In the genomic region with DNA sequence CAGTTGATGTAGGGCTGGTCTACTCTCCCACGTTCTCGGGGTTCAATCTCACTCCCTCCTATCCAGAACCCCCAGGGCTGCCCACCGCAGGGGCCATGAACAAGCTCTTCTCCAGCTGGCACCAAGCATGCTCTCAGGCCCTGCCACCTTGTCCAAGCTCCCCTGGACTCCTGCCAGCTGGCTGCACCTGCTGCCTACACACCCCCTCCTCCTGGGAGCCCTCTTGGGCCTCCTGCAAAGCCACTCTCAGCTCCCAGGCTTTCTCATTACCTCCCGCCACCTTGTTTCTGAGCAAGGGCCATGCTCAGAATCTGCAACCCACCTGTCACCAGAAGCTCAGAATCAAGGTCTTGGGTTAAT, we compare ENCODE assay signal across 15 cellular contexts. TPM values are rescaled to one million over a fixed set of nuclear protein-coding genes. Genes with fewer than 3 reads are reported as not detected.
A peak's percentile ranks its signal among the peaks of the same experiment; 100 is the strongest.
DNase-seq lines count a peak whose midpoint lies in the region; ATAC-seq, FAIRE-seq and TF ChIP-seq lines count a peak whose summit lies in the region.
"Had no signal": no experiment of that assay in that cellular context is flagged by ENCODE, and none has a peak within 500 bp of the region (broad histone marks: within the 10 kb centered on the region; RNA-seq: fewer than 3 reads in every experiment).

No MANE protein-coding gene starts in this region.

- intact Hi-C loops in Right ventricle myocardium superior (cut with DNase I), result no loop called here
- intact Hi-C loops in thyroid gland (cut with DNase I), result no loop called here

- peak overlapping the region; percentile 30 for H3K4me2 ChIP-seq in astrocyte (ENCODE audit: low read length)

- no peak overlapping the region for H3K27ac Mint-ChIP-seq in astrocyte (ENCODE audit: unreplicated experiment)
- H3K27ac Mint-ChIP-seq: stimulated activated naive B cell treated with anti-CD40 and anti-IgM and Interleukin-4, amounts not matched to agents 10 μg/mL and 1 μg/mL and 100 μg/mL, for 72 hours had no signal

- H3K36me3 ChIP-seq in right atrium auricular region, result no peaks in the 10 kb centered on the region
- no peaks in the 10 kb centered on the region for H3K36me3 ChIP-seq in astrocyte (ENCODE audit: insufficient read depth, low read length)
- no peaks in the 10 kb centered on the region for H3K36me3 ChIP-seq in thyroid gland

- H3K27me3 ChIP-seq in right atrium auricular region (no peaks in the 10 kb centered on the region), astrocyte (ENCODE audit: insufficient read depth, low read length) (no peaks in the 10 kb centered on the region), thyroid gland (no peaks in the 10 kb centered on the region)
- H3K27me3 ChIP-seq: esophagus squamous epithelium had no signal

- TF ChIP-seq CTCF in right atrium auricular region (IDR thresholded peaks at IDR 0.05), result no peak
- TF ChIP-seq CTCF in astrocyte (IDR thresholded peaks at IDR 0.05; ENCODE audit: insufficient read depth, low read depth, low read length), result no peak
- TF ChIP-seq CTCF in thyroid gland (IDR thresholded peaks at IDR 0.05), result no peak
- TF ChIP-seq CTCF in GM13977 (IDR thresholded peaks at IDR 0.05; ENCODE audit: extremely low read depth, insufficient read depth, missing control alignments), result no peak

- no peaks in the 10 kb centered on the region for H3K9me3 Mint-ChIP-seq in astrocyte (ENCODE audit: unreplicated experiment)

- no peak overlapping the region for H3K9ac ChIP-seq in astrocyte (ENCODE audit: low read length)

- no peaks in the 10 kb centered on the region for H3K4me1 Mint-ChIP-seq in astrocyte (ENCODE audit: low read depth, unreplicated experiment)

- peak; percentile 74 for DNase-seq in Right ventricle myocardium superior
- no peak for DNase-seq in right atrium auricular region (ENCODE audit: low spot score)
- DNase-seq in NCI-H146 treated with DMSO at 0.1 percent for 48 hours (lab: John Stamatoyannopoulos, UW; ENCODE audit: unreplicated experiment), result peak; percentile 12
- DNase-seq in astrocyte (ENCODE audit: low read depth), result no peak
- peak; percentile 82 to 84 for DNase-seq in thyroid gland
- DNase-seq in stimulated activated CD4-positive, alpha-beta T cell treated with anti-CD3 and anti-CD28 coated beads, Interleukin-4, amount 100 ng/mL, for 24 hours, result no peak
- no peak for DNase-seq in ureter (ENCODE audit: low spot score)
- no peak for DNase-seq in GM13977 (ENCODE audit: low spot score)
- DNase-seq: activated CD4-positive, alpha-beta T cell treated with anti-CD3 and anti-CD28 coated beads for 48 hours; activated naive CD4-positive, alpha-beta T cell treated with Interleukin-2 at 50 U/mL for 16 hours; esophagus squamous epithelium; IMR-90; stimulated activated naive B cell treated with anti-CD40 and anti-IgM and Interleukin-4, amounts not matched to agents 10 μg/mL and 1 μg/mL and 100 μg/mL, for 72 hours; T-helper 9 cell had no signal

- H3K79me2 ChIP-seq in astrocyte (ENCODE audit: insufficient read depth, low read length), result peaks cover 13% of the 10 kb centered on the region

- no peak overlapping the region for H3K27ac ChIP-seq in right atrium auricular region
- H3K27ac ChIP-seq in astrocyte (ENCODE audit: low read depth, low read length), result no peak overlapping the region
- H3K27ac ChIP-seq in thyroid gland, result no peak overlapping the region
- H3K27ac ChIP-seq: esophagus squamous epithelium had no signal

- H2AFZ ChIP-seq in astrocyte (ENCODE audit: low read depth, low read length), result no peak overlapping the region

- in situ Hi-C loops in GM13977 (cut with MboI; ENCODE audit: low pct_unique_long_range_greater_than_20kb, low sequenced_read_pairs, unreplicated experiment), result no loop called here

- H3K4me1 ChIP-seq in right atrium auricular region (no peaks in the 10 kb centered on the region), astrocyte (ENCODE audit: insufficient read depth, low read length) (peaks cover 7% of the 10 kb centered on the region), thyroid gland (peaks cover 27 to 38% of the 10 kb centered on the region in 2 donors)

- no peak overlapping the region for H3K4me3 Mint-ChIP-seq in astrocyte (ENCODE audit: unreplicated experiment)
- H3K4me3 Mint-ChIP-seq: stimulated activated naive B cell treated with anti-CD40 and anti-IgM and Interleukin-4, amounts not matched to agents 10 μg/mL and 1 μg/mL and 100 μg/mL, for 72 hours had no signal

- peaks cover 2% of the 10 kb centered on the region for H3K36me3 Mint-ChIP-seq in astrocyte (ENCODE audit: low read depth, unreplicated experiment)

- H3K27me3 Mint-ChIP-seq in astrocyte (ENCODE audit: low read depth, unreplicated experiment), result no peaks in the 10 kb centered on the region
- H3K27me3 Mint-ChIP-seq: stimulated activated naive B cell treated with anti-CD40 and anti-IgM and Interleukin-4, amounts not matched to agents 10 μg/mL and 1 μg/mL and 100 μg/mL, for 72 hours had no signal

- peaks cover 54% of the 10 kb centered on the region for H4K20me1 ChIP-seq in astrocyte (ENCODE audit: insufficient read depth, low read length)

- 49 to 54% methylated on average over 4 of the region's 4 CpGs for WGBS in thyroid gland, 2 donors

- FAIRE-seq in astrocyte (lab: Jason Lieb, UNC), result no peak
- FAIRE-seq: keratinocyte had no signal

- H3K4me3 ChIP-seq in right atrium auricular region (no peak overlapping the region), astrocyte (ENCODE audit: insufficient read depth, low read depth, low read length) (no peak overlapping the region), thyroid gland (replicated peaks in 1 of 3) (no peak overlapping the region)
- H3K4me3 ChIP-seq: esophagus squamous epithelium had no signal

- peak; percentile 61 for ATAC-seq in Right ventricle myocardium superior (ENCODE audit: poor library complexity)
- ATAC-seq: stimulated activated naive B cell treated with anti-CD40 and anti-IgM and Interleukin-4, amounts not matched to agents 10 μg/mL and 1 μg/mL and 100 μg/mL, for 72 hours had no signal

- TF ChIP-seq POLR2A in thyroid gland (IDR thresholded peaks at IDR 0.05), result no peak

- H3K9me3 ChIP-seq in right atrium auricular region (no peaks in the 10 kb centered on the region), astrocyte (ENCODE audit: insufficient read depth, low read depth, low read length) (no peaks in the 10 kb centered on the region), thyroid gland (no peaks in the 10 kb centered on the region)
- H3K9me3 ChIP-seq: esophagus squamous epithelium had no signal

RNA-seq across cellular contexts. Expression of a gene that starts 56.0 kb away (rescaled TPM):
- total RNA-seq in Right ventricle myocardium superior, result 24.9 TPM
- total RNA-seq in right atrium auricular region, result 10 to 100 TPM in 1 of 2 donors, 1 to 10 TPM in 1; 8.1 to 20.1 TPM
- total RNA-seq in astrocyte, result 11.8 and 12.4 TPM in 2 replicates
- 10 to 100 TPM; 12.9 to 91.6 (median 39.8) TPM for total RNA-seq in thyroid gland
- total RNA-seq in ureter, result 86.9 TPM

Comparison
In these comparisons a context has a peak if more than half of its experiments do, and no peak if none do; other contexts are left out.
1. DNase-seq: peak in Right ventricle myocardium superior (single experiment), NCI-H146 treated with DMSO at 0.1 percent for 48 hours (single experiment) and thyroid gland (2 of 2); none in right atrium auricular region (single experiment), astrocyte (single experiment), stimulated activated CD4-positive, alpha-beta T cell treated with anti-CD3 and anti-CD28 coated beads, Interleukin-4, amount 100 ng/mL, for 24 hours (single experiment), ureter (single experiment) and GM13977 (single experiment).